In genomic region chr14:74251546-74252030, GRCh38 we compare ENCODE assay signal across 8 cellular contexts. TPM values are rescaled to one million over a fixed set of nuclear protein-coding genes. Genes with fewer than 3 reads are reported as not detected.
A peak's percentile ranks its signal among the peaks of the same experiment; 100 is the strongest.
DNase-seq lines count a peak whose midpoint lies in the region; ATAC-seq and TF ChIP-seq lines count a peak whose summit lies in the region.

No MANE protein-coding gene starts in this region.

- TF ChIP-seq CTCF in HCT116 (IDR thresholded peaks at IDR 0.05 in 2 of 3, conservative IDR thresholded peaks at IDR 0.05 in 1 of 3; ENCODE audit: borderline replicate concordance in 1 of 3, insufficient read depth in 1 of 3, low read depth in 2 of 3, low read length in 2 of 3) (peak; percentile 82 to 95 (median 87)), gastrocnemius medialis (IDR thresholded peaks at IDR 0.05 in 4 of 5, conservative IDR thresholded peaks at IDR 0.05 in 1 of 5) (peak; percentile 67 to 87 (median 81))

- H3K79me2 ChIP-seq in HCT116 (ENCODE audit: insufficient read depth, low read length) = no peaks in the 10 kb centered on the region

- TF ChIP-seq POLR2A in HCT116 (IDR thresholded peaks at IDR 0.05; ENCODE audit: borderline replicate concordance, extremely low read depth, insufficient read depth, insufficient read length) (no peak), gastrocnemius medialis (IDR thresholded peaks at IDR 0.05) (no peak)

- H2AFZ ChIP-seq in HCT116 (ENCODE audit: low read depth, low read length, poor library complexity, severe bottlenecking) = peak overlapping the region; percentile 99

- H3K27me3 ChIP-seq in HCT116 (ENCODE audit: insufficient read depth, low read length) (no peaks in the 10 kb centered on the region), right cardiac atrium (ENCODE audit: control insufficient read depth, insufficient read depth) (no peaks in the 10 kb centered on the region), gastrocnemius medialis (peaks cover 0 to 5% (median 0%) of the 10 kb centered on the region in 3 donors)

- peak; percentile 100 for ATAC-seq in HCT116
- ATAC-seq in right cardiac atrium = peak; percentile 94 to 96
- peak; percentile 80 to 95 for ATAC-seq in gastrocnemius medialis

- WGBS in right cardiac atrium = 10% methylated on average over 11 of the region's 11 CpGs

- H3K4me3 ChIP-seq in HCT116 (replicated peaks in 1 of 2; ENCODE audit: low read depth in 1 of 2, low read length in 2 of 2) = peak overlapping the region in 1 of 2 experiments; percentile 30; a peak in 1 of 4 replicates
- peak overlapping the region; percentile 40 for H3K4me3 ChIP-seq in right cardiac atrium (ENCODE audit: low read length)
- peak overlapping the region; percentile 12 to 52 (median 40) for H3K4me3 ChIP-seq in gastrocnemius medialis

- POLR2A ChIA-PET in HCT116 (lab: Charles Lee) = interaction anchor here (0.6 kb wide), 1 partner anchor 10 kb away, joined by 3 read pairs; no protein-coding TSS in a partner anchor

- no peaks in the 10 kb centered on the region for H3K36me3 ChIP-seq in HCT116 (ENCODE audit: control insufficient read depth in 1 of 2, insufficient read depth in 2 of 2, low read length in 2 of 2)
- no peaks in the 10 kb centered on the region for H3K36me3 ChIP-seq in gastrocnemius medialis

- BruUV-seq in HCT116 (replicated peaks; lab: Mats Ljungman, UMichigan) = no TSS peak

- in situ Hi-C loops in gastrocnemius medialis (cut with MboI; ENCODE audit: low sequenced_read_pairs in 4 of 4) = loop anchor here (5.0 to 10.0 kb wide), 4 partner anchors 134 to 147 kb away; no protein-coding TSS in a partner anchor

- H3K4me1 ChIP-seq in HCT116 (ENCODE audit: control insufficient read depth in 1 of 2, insufficient read depth in 2 of 2, low read length in 2 of 2) (peaks cover 2 to 9% of the 10 kb centered on the region in 2 experiments; a peak in 2 of 4 replicates), right cardiac atrium (ENCODE audit: control insufficient read depth, insufficient read depth, low read length) (no peaks in the 10 kb centered on the region), gastrocnemius medialis (no peaks in the 10 kb centered on the region)

- H3K9ac ChIP-seq in HCT116 (ENCODE audit: low read length) = 0 out of 2 replicates have a peak overlapping the region, but pooled peaks have one; percentile 5

- H3K9me3 ChIP-seq in HCT116 (ENCODE audit: control insufficient read depth in 1 of 2, insufficient read depth in 1 of 2, low read depth in 1 of 2, low read length in 2 of 2) (no peaks in the 10 kb centered on the region), right cardiac atrium (ENCODE audit: control insufficient read depth, low read length) (no peaks in the 10 kb centered on the region), gastrocnemius medialis (no peaks in the 10 kb centered on the region)

- no peaks in the 10 kb centered on the region for H3K9me2 ChIP-seq in HCT116 (ENCODE audit: insufficient read depth)

- peak; percentile 78 for DNase-seq in EL
- peak; percentile 60 for DNase-seq in HCT116 (ENCODE audit: low read depth, low spot score)
- peak; percentile 58 to 86 (median 65) for DNase-seq in NCI-H1417 (lab: John Stamatoyannopoulos, UW)
- DNase-seq in T-helper 2 cell = peak in 4 of 5 experiments; percentile 42 to 84 (median 50)
- DNase-seq in amygdala (lab: John Stamatoyannopoulos, UW) = peak in 53 of 56 donors; percentile 8 to 85 (median 58)
- DNase-seq in right cardiac atrium = peak; percentile 67 to 88 (median 82)
- peak; percentile 40 to 56 for DNase-seq in gastrocnemius medialis
- DNase-seq in OCI-M2 (lab: John Stamatoyannopoulos, UW; ENCODE audit: unreplicated experiment) = no peak

- H3K27ac ChIP-seq in HCT116 (ENCODE audit: low read depth, low read length) (no peak overlapping the region), right cardiac atrium (ENCODE audit: low read length) (no peak overlapping the region), gastrocnemius medialis (no peak overlapping the region)

- intact Hi-C loops in HCT116 (cut with micrococcal nuclease) = loop anchor here (1.0 to 5.0 kb wide), 2 partner anchors 34 to 140 kb away; no protein-coding TSS in a partner anchor
- intact Hi-C loops in right cardiac atrium (cut with DNase I) = loop anchor here in 2 of 4 donors (5.0 kb wide), 1 partner anchor 139 kb away; no protein-coding TSS in a partner anchor
- intact Hi-C loops in gastrocnemius medialis (cut with DNase I; ENCODE audit: low total_unique reads) = loop anchor here (2.0 to 5.0 kb wide), 2 partner anchors 34 to 141 kb away; no protein-coding TSS in a partner anchor

- H4K20me1 ChIP-seq in HCT116 (ENCODE audit: insufficient read depth) = no peaks in the 10 kb centered on the region

- RAD21 ChIA-PET in HCT116 (lab: Charles Lee; ENCODE audit: low non-redundant PET in 1 of 2, low total read pairs in 2 of 2, uncharacterized antibody in 2 of 2, unreplicated experiment in 2 of 2) = no interaction called here

- peak; percentile 87 for TF ChIP-seq RAD21 in HCT116 (IDR thresholded peaks at IDR 0.05; ENCODE audit: low read depth)

- CTCF ChIA-PET in HCT116 (lab: Charles Lee) = interaction anchor here (1.0 to 1.7 kb wide), 5 partner anchors 13 to 139 kb away, joined by 3 to 9 read pairs (median 3); no protein-coding TSS in a partner anchor

- peak overlapping the region; percentile 68 for H3K4me2 ChIP-seq in HCT116 (ENCODE audit: low read length)

TF ChIP-seq in HCT116, 20 proteins besides CTCF, POLR2A, EP300 and RAD21 (continues in another document):
- no peak for TF ChIP-seq ELF1 (IDR thresholded peaks at IDR 0.05; ENCODE audit: borderline replicate concordance, low read depth)
- no peak for TF ChIP-seq POLR2AphosphoS5 (IDR thresholded peaks at IDR 0.05; ENCODE audit: low read depth, low read length)
- TF ChIP-seq MAX (IDR thresholded peaks at IDR 0.05) = no peak
- TF ChIP-seq REST (IDR thresholded peaks at IDR 0.05; ENCODE audit: low read depth) = no peak
- TF ChIP-seq CBX3 (IDR thresholded peaks at IDR 0.05; ENCODE audit: low read depth) = no peak
- TF ChIP-seq EGR1 (IDR thresholded peaks at IDR 0.05; ENCODE audit: low read depth) = no peak
- no peak for TF ChIP-seq TCF7L2 (IDR thresholded peaks at IDR 0.05; ENCODE audit: borderline replicate concordance, extremely low read depth, insufficient read depth, insufficient read length)
- no peak for TF ChIP-seq SP1 (IDR thresholded peaks at IDR 0.05; ENCODE audit: low read depth)
- TF ChIP-seq JUND (IDR thresholded peaks at IDR 0.05) = no peak
- TF ChIP-seq ZFX (IDR thresholded peaks at IDR 0.05) = no peak
- no peak for TF ChIP-seq CEBPB (IDR thresholded peaks at IDR 0.05; ENCODE audit: low read depth)
- no peak for TF ChIP-seq SIN3A (IDR thresholded peaks at IDR 0.05; ENCODE audit: low read depth)
- no peak for TF ChIP-seq ZNF274 (IDR thresholded peaks at IDR 0.05; ENCODE audit: low read depth, low read length)
- no peak for TF ChIP-seq ZBTB33 (IDR thresholded peaks at IDR 0.05; ENCODE audit: extremely low read depth, insufficient replicate concordance, low read length)
- no peak for TF ChIP-seq SRF (IDR thresholded peaks at IDR 0.05; ENCODE audit: low read depth)

RNA-seq across cellular contexts. Expression of gene VSX2, which starts 12.3 kb away (rescaled TPM):
- total RNA-seq in HCT116 (2021; ENCODE audit: unreplicated experiment) (not detected), right cardiac atrium (not detected), gastrocnemius medialis (not detected)
- not detected in 2 replicates for polyA plus RNA-seq in HCT116 (2012)
- polyA plus RNA-seq in right cardiac atrium = not detected

RNA-seq across cellular contexts. Expression of gene ABCD4, which starts 51.1 kb away (rescaled TPM):
- 45.3 TPM for total RNA-seq in HCT116 (2021; ENCODE audit: unreplicated experiment)
- 47.3 and 47.7 TPM in 2 replicates for polyA plus RNA-seq in HCT116 (2012)
- 10 to 100 TPM; 18.9 to 28.7 (median 25.2) TPM for total RNA-seq in right cardiac atrium
- polyA plus RNA-seq in right cardiac atrium = 25.4 TPM
- total RNA-seq in gastrocnemius medialis = 10 to 100 TPM in 3 of 4 donors, 1 to 10 TPM in 1; 9.1 to 20.0 (median 11.5) TPM
